26 cellular contexts compared by ENCODE assay signal in the genomic region with DNA sequence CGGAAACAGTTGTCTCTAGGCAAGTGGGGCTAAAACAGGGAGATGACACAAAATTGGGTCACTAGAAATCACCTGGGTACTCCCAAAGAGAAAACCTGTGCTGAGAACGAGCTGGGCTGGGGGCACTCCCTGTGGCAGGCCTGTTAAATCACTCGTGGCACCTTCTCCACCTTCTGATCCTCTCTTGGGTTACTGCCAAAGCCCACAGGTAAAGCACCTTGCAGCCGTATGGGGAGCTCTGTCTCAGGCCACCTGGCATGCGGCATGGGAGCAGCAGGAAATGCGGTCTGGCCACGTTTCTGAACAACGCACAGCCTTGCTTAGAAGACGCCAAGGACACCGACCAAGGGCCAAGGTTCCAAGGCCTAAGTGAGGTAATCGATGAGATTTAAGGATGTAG. TPM values are rescaled to one million over a fixed set of nuclear protein-coding genes. Genes with fewer than 3 reads are reported as not detected.
DNase-seq lines count a peak whose midpoint lies in the region; ATAC-seq lines count a peak whose summit lies in the region.
"Had no signal": no experiment of that assay in that cellular context is flagged by ENCODE, and none has a peak within 500 bp of the region (broad histone marks: within the 10 kb centered on the region; RNA-seq: fewer than 3 reads in every experiment).

No MANE protein-coding gene starts in this region.

- H3K9me3 Mint-ChIP-seq in activated naive CD4-positive, alpha-beta T cell treated with anti-CD3 and anti-CD28 coated beads, Interleukin-2, amount 10 ng/mL, durations not matched to agents 7 days and 5 days, result no peaks in the 10 kb centered on the region
- no peaks in the 10 kb centered on the region for H3K9me3 Mint-ChIP-seq in immature natural killer cell
- no peaks in the 10 kb centered on the region for H3K9me3 Mint-ChIP-seq in stimulated activated effector memory CD8-positive, alpha-beta T cell treated with anti-CD3 and anti-CD28 coated beads, Interleukin-12 subunit alpha, Interleukin-12 subunit beta, amount 100 ng/mL, for 72 hours
- H3K9me3 Mint-ChIP-seq: nephron progenitor cell had no signal

- DNase-seq in NCI-H2171 treated with DMSO at 0.1 percent for 48 hours (lab: John Stamatoyannopoulos, UW) (peak; percentile 38), NCI-H2171 (lab: John Stamatoyannopoulos, UW) (no peak), immature natural killer cell (no peak), hippocampal formation (lab: John Stamatoyannopoulos, UW) (no peak), HuH-7 (ENCODE audit: low spot score) (no peak)
- DNase-seq in activated naive CD4-positive, alpha-beta T cell treated with anti-CD3 and anti-CD28 coated beads, Interleukin-2, amount 10 ng/mL, durations not matched to agents 7 days and 5 days, result no peak
- DNase-seq in activated naive CD4-positive, alpha-beta T cell treated with Interleukin-2 at 50 U/mL for 16 hours, result no peak
- no peak for DNase-seq in stimulated activated effector memory CD8-positive, alpha-beta T cell treated with anti-CD3 and anti-CD28 coated beads, Interleukin-12 subunit alpha, Interleukin-12 subunit beta, amount 100 ng/mL, for 72 hours (ENCODE audit: low spot score in 2 of 2)
- DNase-seq: activated CD4-positive, alpha-beta T cell treated with anti-CD3 and anti-CD28 coated beads, Interleukin-2, amount 50 U/mL, for 48 hours; activated gamma-delta T cell; DND-41; HCEC 1CT; Karpas-422; mucosa of descending colon; NCI-H1417; NCI-H2029 treated with DMSO at 0.1 percent for 48 hours; NCI-H226; NCI-H69; nephron progenitor cell; retina; SHP77 treated with DMSO at 0.1 percent for 48 hours; stimulated activated naive CD4-positive, alpha-beta T cell treated with Interleukin-2 at 50 U/mL for 16 hours; T1000; testis; WERI-Rb-1 had no signal

- CTCF ChIA-PET in activated naive CD4-positive, alpha-beta T cell treated with anti-CD3 and anti-CD28 coated beads, Interleukin-2, amount 10 ng/mL, durations not matched to agents 7 days and 5 days (lab: Charles Lee), result interaction anchor here (0.6 to 2.4 kb wide), 7 partner anchors 9 to 450 kb away, joined by 3 to 9 read pairs (median 5); no protein-coding TSS in a partner anchor

- H3K27ac Mint-ChIP-seq in activated naive CD4-positive, alpha-beta T cell treated with anti-CD3 and anti-CD28 coated beads, Interleukin-2, amount 10 ng/mL, durations not matched to agents 7 days and 5 days, result peak overlapping the region; percentile 24
- peak overlapping the region; percentile 38 to 83 (median 77) for H3K27ac Mint-ChIP-seq in immature natural killer cell
- H3K27ac Mint-ChIP-seq in stimulated activated effector memory CD8-positive, alpha-beta T cell treated with anti-CD3 and anti-CD28 coated beads, Interleukin-12 subunit alpha, Interleukin-12 subunit beta, amount 100 ng/mL, for 72 hours, result peak overlapping the region; percentile 87
- H3K27ac Mint-ChIP-seq: nephron progenitor cell had no signal

- H3K4me3 Mint-ChIP-seq in activated naive CD4-positive, alpha-beta T cell treated with anti-CD3 and anti-CD28 coated beads, Interleukin-2, amount 10 ng/mL, durations not matched to agents 7 days and 5 days, result no peak overlapping the region
- H3K4me3 Mint-ChIP-seq in immature natural killer cell, result peak overlapping the region in 1 of 5 donors; percentile 22
- no peak overlapping the region for H3K4me3 Mint-ChIP-seq in stimulated activated effector memory CD8-positive, alpha-beta T cell treated with anti-CD3 and anti-CD28 coated beads, Interleukin-12 subunit alpha, Interleukin-12 subunit beta, amount 100 ng/mL, for 72 hours
- H3K4me3 Mint-ChIP-seq: nephron progenitor cell had no signal

- no peaks in the 10 kb centered on the region for H3K27me3 Mint-ChIP-seq in activated naive CD4-positive, alpha-beta T cell treated with anti-CD3 and anti-CD28 coated beads, Interleukin-2, amount 10 ng/mL, durations not matched to agents 7 days and 5 days
- H3K27me3 Mint-ChIP-seq in immature natural killer cell (ENCODE audit: low read depth in 3 of 3), result peaks cover 0 to 7% (median 5%) of the 10 kb centered on the region in 3 donors

- peaks cover 22% of the 10 kb centered on the region for H3K4me1 Mint-ChIP-seq in activated naive CD4-positive, alpha-beta T cell treated with anti-CD3 and anti-CD28 coated beads, Interleukin-2, amount 10 ng/mL, durations not matched to agents 7 days and 5 days
- H3K4me1 Mint-ChIP-seq in immature natural killer cell, result peaks cover 6 to 26% of the 10 kb centered on the region in 2 donors
- H3K4me1 Mint-ChIP-seq in stimulated activated effector memory CD8-positive, alpha-beta T cell treated with anti-CD3 and anti-CD28 coated beads, Interleukin-12 subunit alpha, Interleukin-12 subunit beta, amount 100 ng/mL, for 72 hours, result peaks cover 51% of the 10 kb centered on the region

- ATAC-seq in stimulated activated effector memory CD8-positive, alpha-beta T cell treated with anti-CD3 and anti-CD28 coated beads, Interleukin-12 subunit alpha, Interleukin-12 subunit beta, amount 100 ng/mL, for 72 hours, result peak; percentile 28
- ATAC-seq: HepG2, mucosa of descending colon had no signal

- H3K36me3 Mint-ChIP-seq in activated naive CD4-positive, alpha-beta T cell treated with anti-CD3 and anti-CD28 coated beads, Interleukin-2, amount 10 ng/mL, durations not matched to agents 7 days and 5 days, result peaks cover 57% of the 10 kb centered on the region
- H3K36me3 Mint-ChIP-seq in immature natural killer cell, result peaks cover 54 to 70% (median 55%) of the 10 kb centered on the region in 3 donors
- H3K36me3 Mint-ChIP-seq in stimulated activated effector memory CD8-positive, alpha-beta T cell treated with anti-CD3 and anti-CD28 coated beads, Interleukin-12 subunit alpha, Interleukin-12 subunit beta, amount 100 ng/mL, for 72 hours, result peaks cover 98% of the 10 kb centered on the region

RNA-seq across cellular contexts. Expression of a gene that starts 21.5 kb away (rescaled TPM):
- 100 to 1,000 TPM; 327 to 535 (median 329) TPM for polyA plus RNA-seq in immature natural killer cell

RNA-seq across cellular contexts. Expression of a gene that starts 43.8 kb away (rescaled TPM):
- 1 to 10 TPM; 5.0 to 6.8 (median 5.5) TPM for polyA plus RNA-seq in immature natural killer cell

Comparison
In these comparisons a context has a peak if more than half of its experiments do, and no peak if none do; other contexts are left out.
1. H3K27ac Mint-ChIP-seq: peak in every context shown above with its lines; median percentile 87 in stimulated activated effector memory CD8-positive, alpha-beta T cell treated with anti-CD3 and anti-CD28 coated beads, Interleukin-12 subunit alpha, Interleukin-12 subunit beta, amount 100 ng/mL, for 72 hours; 77 in immature natural killer cell; 24 in activated naive CD4-positive, alpha-beta T cell treated with anti-CD3 and anti-CD28 coated beads, Interleukin-2, amount 10 ng/mL, durations not matched to agents 7 days and 5 days.